In genomic region chr4:87620086-87620485, GRCh38 we compare ENCODE assay signal across 17 cellular contexts. TPM values are rescaled to one million over a fixed set of nuclear protein-coding genes. Genes with fewer than 3 reads are reported as not detected.
A peak's percentile ranks its signal among the peaks of the same experiment; 100 is the strongest.
DNase-seq lines count a peak whose midpoint lies in the region; ATAC-seq, FAIRE-seq and TF ChIP-seq lines count a peak whose summit lies in the region.
"Had no signal": no experiment of that assay in that cellular context is flagged by ENCODE, and none has a peak within 500 bp of the region (broad histone marks: within the 10 kb centered on the region; RNA-seq: fewer than 3 reads in every experiment).

No MANE protein-coding gene starts in this region.

- no peak for FAIRE-seq in HepG2 (lab: Jason Lieb, UNC)
- FAIRE-seq: A549, GM12878, GM18507 had no signal

- no peak for TF ChIP-seq EP300 in HepG2 (IDR thresholded peaks at IDR 0.05; ENCODE audit: low read depth in 2 of 2, low read length in 2 of 2)
- TF ChIP-seq EP300 in HepG2 (CRISPR knock-in tag; IDR thresholded peaks at IDR 0.05; ENCODE audit: borderline replicate concordance): no peak

- no peak for TF ChIP-seq POLR2A in HepG2 (IDR thresholded peaks at IDR 0.05; ENCODE audit: insufficient read depth in 1 of 2, low read depth in 2 of 2, low read length in 2 of 2)

- H3K4me1 Mint-ChIP-seq in activated T-cell treated with anti-CD3 and anti-CD28 coated beads, Interleukin-2, amount 50 U/mL, for 4 hours (ENCODE audit: low read depth): no peaks in the 10 kb centered on the region

- no peaks in the 10 kb centered on the region for H3K9me3 ChIP-seq in heart right ventricle
- no peaks in the 10 kb centered on the region for H3K9me3 ChIP-seq in thoracic aorta
- H3K9me3 ChIP-seq in HepG2 (ENCODE audit: low read length): no peaks in the 10 kb centered on the region
- H3K9me3 ChIP-seq: A549 had no signal

- H3K4me3 ChIP-seq in heart right ventricle (peak overlapping the region in 1 of 10 donors; percentile 11), thoracic aorta (peak overlapping the region; percentile 51), HepG2 (replicated peaks in 1 of 3; ENCODE audit: insufficient read depth in 1 of 3, low read depth in 2 of 3, low read length in 3 of 3) (no peak overlapping the region), brain microvascular endothelial cell (ENCODE audit: low read depth, low read length) (no peak overlapping the region)
- H3K4me3 ChIP-seq: A549, GM12878, GM23248 had no signal

- no peaks in the 10 kb centered on the region for H3K9me3 Mint-ChIP-seq in activated T-cell treated with anti-CD3 and anti-CD28 coated beads, Interleukin-2, amount 50 U/mL, for 4 hours

- peaks cover 4% of the 10 kb centered on the region for H3K27me3 Mint-ChIP-seq in activated T-cell treated with anti-CD3 and anti-CD28 coated beads, Interleukin-2, amount 50 U/mL, for 4 hours (ENCODE audit: low read depth)

- intact Hi-C loops in heart right ventricle (cut with DNase I): loop anchor here in 1 of 10 donors (10.0 kb wide), 1 partner anchor 55 kb away; no protein-coding TSS in a partner anchor
- intact Hi-C loops in sciatic nerve (cut with DNase I): no loop called here
- intact Hi-C loops in HepG2 (cut with micrococcal nuclease; ENCODE audit: unreplicated experiment): no loop called here

- H3K79me2 ChIP-seq in HepG2 (ENCODE audit: insufficient read depth, low read length): no peaks in the 10 kb centered on the region

- H3K4me3 Mint-ChIP-seq in activated T-cell treated with anti-CD3 and anti-CD28 coated beads, Interleukin-2, amount 50 U/mL, for 4 hours: no peak overlapping the region

- no peak overlapping the region for H3K4me2 ChIP-seq in HepG2 (ENCODE audit: low read depth, low read length)
- H3K4me2 ChIP-seq: A549 had no signal

- TF ChIP-seq RAD21 in HepG2 (CRISPR knock-in tag; IDR thresholded peaks at IDR 0.05): no peak

- CTCF ChIA-PET in HepG2 (lab: Yijun Ruan, JAX; ENCODE audit: low intra/inter-chr PET ratio, low total read pairs): no interaction called here

- H3K27ac ChIP-seq in angular gyrus (ENCODE audit: low read depth, low read length) (peak overlapping the region; percentile 62), heart right ventricle (peak overlapping the region; percentile 58 to 90 (median 75)), thoracic aorta (peak overlapping the region; percentile 95 to 97), HepG2 (ENCODE audit: extremely low read length, insufficient read depth, low read length) (no peak overlapping the region), brain microvascular endothelial cell (no peak overlapping the region)
- H3K27ac ChIP-seq: A549, GM23248 had no signal

- TF ChIP-seq CTCF in heart right ventricle (IDR thresholded peaks at IDR 0.05) (no peak), thoracic aorta (IDR thresholded peaks at IDR 0.05) (no peak), HepG2 (CRISPR knock-in tag; IDR thresholded peaks at IDR 0.05) (no peak), brain microvascular endothelial cell (IDR thresholded peaks at IDR 0.05; ENCODE audit: low read depth, low read length, missing control alignments) (no peak)

- peaks cover 0 to 17% (median 0%) of the 10 kb centered on the region in 9 donors for H3K4me1 ChIP-seq in heart right ventricle
- H3K4me1 ChIP-seq in thoracic aorta (ENCODE audit: control insufficient read depth in 1 of 2, low read depth in 2 of 2): peaks cover 16 to 46% of the 10 kb centered on the region in 2 donors
- H3K4me1 ChIP-seq in HepG2 (ENCODE audit: insufficient read depth, low read length): no peaks in the 10 kb centered on the region
- H3K4me1 ChIP-seq: A549 had no signal

- ATAC-seq in heart right ventricle (no peak), sciatic nerve (peak; percentile 62), thoracic aorta (ENCODE audit: insufficient number of reproducible peaks, low FRiP score, low read depth) (peak; percentile 17), HepG2 (no peak)
- no peak for ATAC-seq in activated T-cell treated with anti-CD3 and anti-CD28 coated beads, Interleukin-2, amount 50 U/mL, for 4 hours
- ATAC-seq: A549, GM12878 had no signal

- H3K36me3 ChIP-seq in heart right ventricle (no peaks in the 10 kb centered on the region), thoracic aorta (no peaks in the 10 kb centered on the region), HepG2 (replicated peaks in 1 of 2; ENCODE audit: control insufficient read depth in 1 of 2, insufficient read depth in 2 of 2, low read length in 2 of 2) (no peaks in the 10 kb centered on the region), brain microvascular endothelial cell (replicated peaks) (no peaks in the 10 kb centered on the region)

- DNase-seq in heart right ventricle: no peak
- DNase-seq in sciatic nerve (ENCODE audit: low spot score): no peak
- DNase-seq in thoracic aorta (ENCODE audit: low spot score): no peak
- DNase-seq in HepG2 (ENCODE audit: low spot score): no peak
- DNase-seq in NCI-H2196 (lab: John Stamatoyannopoulos, UW; ENCODE audit: unreplicated experiment): no peak
- no peak for DNase-seq in brain microvascular endothelial cell
- no peak for DNase-seq in activated T-cell treated with anti-CD3 and anti-CD28 coated beads, Interleukin-2, amount 50 U/mL, for 4 hours
- DNase-seq: GM23248, KBM-7, NCI-H1092, NCI-H1694, NCI-H446 treated with DMSO at 0.1 percent for 48 hours, NCI-H748 treated with DMSO at 0.1 percent for 48 hours had no signal

- no peaks in the 10 kb centered on the region for H3K36me3 Mint-ChIP-seq in activated T-cell treated with anti-CD3 and anti-CD28 coated beads, Interleukin-2, amount 50 U/mL, for 4 hours (ENCODE audit: insufficient read depth)

- WGBS in heart right ventricle, 2 donors: 67 to 74% methylated on average over 6 of the region's 6 CpGs
- WGBS in HepG2 (ENCODE audit: low lambda C conversion rate): 55% methylated on average over 6 of the region's 6 CpGs

- in situ Hi-C loops in HepG2 (cut with HindIII; ENCODE audit: extremely low pct_ligation_motif_present, low pct_unique_long_range_greater_than_20kb) (no loop called here), brain microvascular endothelial cell (cut with HindIII; ENCODE audit: low pct_ligation_motif_present, low sequenced_read_pairs) (no loop called here)

- H3K27me3 ChIP-seq in heart right ventricle (no peaks in the 10 kb centered on the region), thoracic aorta (replicated peaks; ENCODE audit: insufficient read depth) (no peaks in the 10 kb centered on the region), HepG2 (ENCODE audit: control insufficient read depth in 1 of 2, insufficient read depth in 2 of 2, low read length in 2 of 2) (no peaks in the 10 kb centered on the region), brain microvascular endothelial cell (replicated peaks) (no peaks in the 10 kb centered on the region)

- no peak overlapping the region for H2AFZ ChIP-seq in HepG2 (ENCODE audit: low read length)
- H2AFZ ChIP-seq: GM23248 had no signal

- H4K20me1 ChIP-seq in HepG2 (ENCODE audit: insufficient read depth, low read length): no peaks in the 10 kb centered on the region

- no TSS peak for BruUV-seq in HepG2 (replicated peaks; lab: Mats Ljungman, UMichigan)

- POLR2A ChIA-PET in HepG2 (lab: Yijun Ruan, JAX): no interaction called here

- no peak overlapping the region for H3K9ac ChIP-seq in HepG2 (ENCODE audit: insufficient read depth, low read depth, low read length)
- H3K9ac ChIP-seq: GM23248 had no signal

RNA-seq across cellular contexts. Expression of gene DSPP, which starts 11.8 kb away (rescaled TPM):
- total RNA-seq in heart right ventricle (not detected), sciatic nerve (not detected), thoracic aorta (not detected), HepG2 (2016; rRNA removed; fragmentation: Illumina TruSeq; extraction: Trizol) (not detected in 2 replicates)
- polyA plus RNA-seq in heart right ventricle (not detected), HepG2 (2011; rRNA removed) (not detected in 2 replicates)
- not detected in 2 replicates for total RNA-seq in HepG2 (2016; cell fraction: cytosol; rRNA removed; fragmentation: Illumina TruSeq; extraction: Trizol; ENCODE audit: low read depth)
- not detected in 2 replicates for total RNA-seq in HepG2 (2016; cell fraction: insoluble cytoplasmic fraction; rRNA removed; fragmentation: Illumina TruSeq; extraction: Trizol)
- not detected in 2 replicates for total RNA-seq in HepG2 (2016; cell fraction: membrane; rRNA removed; fragmentation: Illumina TruSeq; extraction: Trizol)
- not detected in 2 replicates for total RNA-seq in HepG2 (2016; cell fraction: nucleus; rRNA removed; fragmentation: Illumina TruSeq; extraction: Trizol)
- not detected in 2 replicates for polyA plus RNA-seq in HepG2 (2011; cell fraction: cytosol; rRNA removed)
- not detected in 2 replicates for polyA plus RNA-seq in HepG2 (2011; cell fraction: nucleus; rRNA removed)
- not detected in 2 replicates for polyA plus RNA-seq in HepG2 (2012)
- polyA plus RNA-seq in HepG2 (2016; cell fraction: cytosol; fragmentation: Illumina TruSeq; extraction: Trizol; ENCODE audit: low read depth): not detected in 2 replicates
- not detected in 2 replicates for polyA plus RNA-seq in HepG2 (2016; cell fraction: insoluble cytoplasmic fraction; fragmentation: Illumina TruSeq; extraction: Trizol; ENCODE audit: low read depth)
- polyA plus RNA-seq in HepG2 (2016; cell fraction: membrane; fragmentation: Illumina TruSeq; extraction: Trizol; ENCODE audit: low read depth): not detected in 2 replicates
- not detected in 2 replicates for polyA plus RNA-seq in HepG2 (2016; cell fraction: nucleus; fragmentation: Illumina TruSeq; extraction: Trizol; ENCODE audit: insufficient read depth, low read depth)
- polyA minus RNA-seq in HepG2 (2011; rRNA and poly(A)+ RNA removed; ENCODE audit: low replicate concordance): not detected in 2 replicates
- not detected in 2 replicates for polyA minus RNA-seq in HepG2 (2011; cell fraction: cytosol; rRNA and poly(A)+ RNA removed)
- not detected in 2 replicates for polyA minus RNA-seq in HepG2 (2011; cell fraction: nucleus; rRNA and poly(A)+ RNA removed)
- total RNA-seq in activated T-cell treated with anti-CD3 and anti-CD28 coated beads, Interleukin-2, amount 50 U/mL, for 4 hours: not detected
- total RNA-seq: GM12878, GM23248 had no signal
- polyA plus RNA-seq: A549, GM12878, GM23248 had no signal

RNA-seq across cellular contexts. Expression of gene DMP1, which starts 30.0 kb away (rescaled TPM):
- total RNA-seq in heart right ventricle (not detected), sciatic nerve (not detected), thoracic aorta (under 1 TPM in 1 of 2 donors, not detected in 1; 0.21 TPM), HepG2 (2016; rRNA removed; fragmentation: Illumina TruSeq; extraction: Trizol) (not detected in 2 replicates)
- polyA plus RNA-seq in heart right ventricle (not detected), HepG2 (2011; rRNA removed) (not detected in 2 replicates)
- total RNA-seq in HepG2 (2016; cell fraction: cytosol; rRNA removed; fragmentation: Illumina TruSeq; extraction: Trizol; ENCODE audit: low read depth): not detected in 2 replicates
- not detected in 2 replicates for total RNA-seq in HepG2 (2016; cell fraction: insoluble cytoplasmic fraction; rRNA removed; fragmentation: Illumina TruSeq; extraction: Trizol)
- not detected in 2 replicates for total RNA-seq in HepG2 (2016; cell fraction: membrane; rRNA removed; fragmentation: Illumina TruSeq; extraction: Trizol)
- total RNA-seq in HepG2 (2016; cell fraction: nucleus; rRNA removed; fragmentation: Illumina TruSeq; extraction: Trizol): not detected in 2 replicates
- polyA plus RNA-seq in HepG2 (2011; cell fraction: cytosol; rRNA removed): not detected in 2 replicates
- polyA plus RNA-seq in HepG2 (2011; cell fraction: nucleus; rRNA removed): not detected in 2 replicates
- not detected in 2 replicates for polyA plus RNA-seq in HepG2 (2012)
- not detected in 2 replicates for polyA plus RNA-seq in HepG2 (2016; cell fraction: cytosol; fragmentation: Illumina TruSeq; extraction: Trizol; ENCODE audit: low read depth)
- polyA plus RNA-seq in HepG2 (2016; cell fraction: insoluble cytoplasmic fraction; fragmentation: Illumina TruSeq; extraction: Trizol; ENCODE audit: low read depth): not detected in 2 replicates
- not detected in 2 replicates for polyA plus RNA-seq in HepG2 (2016; cell fraction: membrane; fragmentation: Illumina TruSeq; extraction: Trizol; ENCODE audit: low read depth)
- not detected in 2 replicates for polyA plus RNA-seq in HepG2 (2016; cell fraction: nucleus; fragmentation: Illumina TruSeq; extraction: Trizol; ENCODE audit: insufficient read depth, low read depth)
- polyA minus RNA-seq in HepG2 (2011; rRNA and poly(A)+ RNA removed; ENCODE audit: low replicate concordance): not detected in 2 replicates
- not detected in 2 replicates for polyA minus RNA-seq in HepG2 (2011; cell fraction: cytosol; rRNA and poly(A)+ RNA removed)
- polyA minus RNA-seq in HepG2 (2011; cell fraction: nucleus; rRNA and poly(A)+ RNA removed): not detected in 2 replicates
- not detected for total RNA-seq in activated T-cell treated with anti-CD3 and anti-CD28 coated beads, Interleukin-2, amount 50 U/mL, for 4 hours
- total RNA-seq: GM12878, GM23248 had no signal
- polyA plus RNA-seq: A549, GM12878, GM23248 had no signal

Comparison
In these comparisons a context has a peak if more than half of its experiments do, and no peak if none do; other contexts are left out.
1. H3K27ac ChIP-seq: peak in angular gyrus (single experiment), heart right ventricle (10 of 10) and thoracic aorta (2 of 2); none in HepG2 (single experiment) and brain microvascular endothelial cell (single experiment).
2. ATAC-seq: peak in sciatic nerve (single experiment) and thoracic aorta (single experiment); none in heart right ventricle (0 of 8), HepG2 (single experiment) and activated T-cell treated with anti-CD3 and anti-CD28 coated beads, Interleukin-2, amount 50 U/mL, for 4 hours (0 of 2).